28 cellular contexts compared by ENCODE assay signal in the genomic region with DNA sequence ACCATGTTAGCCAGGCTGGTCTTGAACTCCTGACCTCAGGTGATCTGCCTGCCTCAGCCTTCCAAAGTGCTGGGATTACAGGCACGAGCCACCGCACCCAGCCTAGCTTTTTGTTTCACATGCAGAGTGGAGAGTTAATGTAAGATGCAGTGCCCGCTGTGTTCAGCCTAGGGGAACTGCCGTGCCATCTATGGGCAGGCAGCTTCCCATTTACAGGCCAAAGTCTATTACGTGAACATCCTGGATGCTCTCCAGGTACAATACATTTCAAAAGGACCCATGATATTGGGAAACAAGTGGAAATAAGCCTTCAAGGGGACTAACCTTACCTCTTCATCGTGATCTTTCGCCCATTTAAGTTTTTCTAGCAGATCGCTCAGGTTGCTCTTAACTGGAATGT.
"Had no signal": no experiment of that assay in that cellular context is flagged by ENCODE, and none has a peak within 500 bp of the region (broad histone marks: within the 10 kb centered on the region; RNA-seq: fewer than 3 reads in every experiment).

No MANE protein-coding gene starts in this region.

- H3K36me3 ChIP-seq: colonic mucosa, gastrocnemius medialis had no signal

- H3K27ac ChIP-seq: colonic mucosa, coronary artery, dorsolateral prefrontal cortex, epithelial cell of prostate, esophagus muscularis mucosa, esophagus squamous epithelium, foreskin keratinocyte, gastrocnemius medialis, gastroesophageal sphincter, heart left ventricle, heart right ventricle had no signal

- DNase-seq: colonic mucosa; cortex of kidney; dermis blood vessel endothelial cell; dorsolateral prefrontal cortex; effector CD4-positive, alpha-beta T cell; effector CD8-positive, alpha-beta T cell; effector memory CD4-positive, alpha-beta T cell; effector memory CD8-positive, alpha-beta T cell; endodermal cell; erythroblast; esophagus squamous epithelium; foreskin fibroblast; foreskin keratinocyte; foreskin melanocyte; gastrocnemius medialis; glutamatergic neuron; head of caudate nucleus; heart left ventricle; heart right ventricle had no signal

- H3K9me3 ChIP-seq: colonic mucosa, esophagus muscularis mucosa, esophagus squamous epithelium, gastrocnemius medialis, gastroesophageal sphincter, heart left ventricle, heart right ventricle had no signal

- H3K4me3 ChIP-seq: colonic mucosa, coronary artery, dorsolateral prefrontal cortex, esophagus muscularis mucosa, esophagus squamous epithelium, gastrocnemius medialis, gastroesophageal sphincter, heart left ventricle, heart right ventricle had no signal

- ATAC-seq: effector memory CD8-positive, alpha-beta T cell; esophagus mucosa; foreskin keratinocyte; gastrocnemius medialis; gastroesophageal sphincter; heart left ventricle; heart right ventricle had no signal

- H3K4me1 ChIP-seq: colonic mucosa, esophagus muscularis mucosa, esophagus squamous epithelium, foreskin keratinocyte, gastrocnemius medialis, gastroesophageal sphincter had no signal

- FAIRE-seq: colon, endometrium, endothelial cell of umbilical vein, frontal cortex had no signal

- H3K27me3 ChIP-seq: colonic mucosa, dorsolateral prefrontal cortex, esophagus muscularis mucosa, esophagus squamous epithelium, foreskin keratinocyte, gastrocnemius medialis, gastroesophageal sphincter, heart left ventricle, heart right ventricle had no signal
